Comparison of ENCODE assay signal across 21 cellular contexts in the genomic region with DNA sequence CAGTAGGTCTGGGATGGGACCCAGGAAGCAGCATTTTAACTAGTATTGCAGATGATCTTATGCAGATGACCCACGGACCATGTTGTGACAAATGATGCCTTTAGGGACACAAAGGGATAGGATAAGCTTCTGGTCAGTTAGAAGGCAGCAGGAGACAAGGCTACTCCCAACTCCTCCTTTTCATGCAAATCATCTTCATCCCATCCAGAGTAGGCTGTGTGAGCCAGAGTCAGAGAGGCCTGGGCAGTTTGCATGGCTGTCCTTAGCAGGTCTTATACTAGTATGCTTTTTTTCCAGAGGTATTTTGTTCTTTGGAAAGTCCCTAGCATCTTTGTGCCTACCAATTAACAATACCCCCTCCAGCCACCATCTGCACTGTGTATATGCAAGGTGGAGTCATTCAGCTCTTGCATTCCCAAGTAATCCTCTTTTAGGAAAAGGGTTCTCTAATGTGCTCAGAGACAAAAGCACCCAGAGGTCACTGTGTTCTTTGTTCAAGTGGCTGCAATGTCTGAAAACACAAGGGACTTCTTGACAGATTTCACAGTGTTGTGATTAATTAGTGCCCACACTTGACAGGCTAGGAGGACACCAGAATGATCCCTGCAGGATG.
"Had no signal": no experiment of that assay in that cellular context is flagged by ENCODE, and none has a peak within 500 bp of the region (broad histone marks: within the 10 kb centered on the region; RNA-seq: fewer than 3 reads in every experiment).

No MANE protein-coding gene starts in this region.

- DNase-seq: activated CD4-positive, alpha-beta T cell treated with anti-CD3 and anti-CD28 coated beads, Interleukin-2, amount 10 ng/mL, durations not matched to agents 7 days and 5 days; activated CD4-positive, CD25-positive, alpha-beta regulatory T cell treated with anti-CD3 and anti-CD28 coated beads, Interleukin-2, amount 50 U/mL, for 72 hours; activated gamma-delta T cell treated with Interleukin-2 at 50 U/mL for 16 hours; activated T-cell treated with anti-CD3 and anti-CD28 coated beads, Interleukin-2, amount 50 U/mL, for 1 hour; anterior cingulate cortex; body of pancreas; heart left ventricle; left colon; occipital lobe; sigmoid colon; stimulated activated CD4-positive, alpha-beta T cell treated with anti-CD3 and anti-CD28 coated beads, Interleukin-15, amount 100 ng/mL, for 24 hours; transverse colon; uterus had no signal

- H3K9me3 ChIP-seq: body of pancreas, gastroesophageal sphincter, heart left ventricle, sigmoid colon, transverse colon, uterus had no signal

- H3K4me1 ChIP-seq: body of pancreas, gastroesophageal sphincter, heart left ventricle, sigmoid colon, transverse colon, uterus had no signal

- H3K4me2 ChIP-seq: smooth muscle cell had no signal

- H3K27me3 Mint-ChIP-seq: activated CD4-positive, alpha-beta T cell treated with anti-CD3 and anti-CD28 coated beads, Interleukin-2, amount 10 ng/mL, durations not matched to agents 7 days and 5 days; activated naive CD4-positive, alpha-beta T cell treated with anti-CD3 and anti-CD28 coated beads, Interleukin-2, amount 50 U/mL, for 24 hours; natural killer cell treated with Interleukin-12 subunit alpha and Interleukin-12 subunit beta and Interleukin-15 and Interleukin-18, amount 100 ng/mL, for 72 hours; stimulated activated memory B cell treated with anti-CD40 and anti-IgM and Interleukin-4, amounts not matched to agents 10 μg/mL and 1 μg/mL and 100 μg/mL, for 72 hours had no signal

- ATAC-seq: body of pancreas; gastroesophageal sphincter; heart left ventricle; left colon; natural killer cell treated with Interleukin-12 subunit alpha and Interleukin-12 subunit beta and Interleukin-15 and Interleukin-18, amount 100 ng/mL, for 72 hours; stimulated activated memory B cell treated with anti-CD40 and anti-IgM and Interleukin-4, amounts not matched to agents 10 μg/mL and 1 μg/mL and 100 μg/mL, for 72 hours had no signal

- H3K27me3 ChIP-seq: body of pancreas, gastroesophageal sphincter, heart left ventricle, sigmoid colon, transverse colon, uterus had no signal

- H3K36me3 ChIP-seq: gastroesophageal sphincter, heart left ventricle, sigmoid colon, transverse colon, uterus had no signal

- H3K27ac ChIP-seq: body of pancreas, epithelial cell of prostate, gastroesophageal sphincter, heart left ventricle, sigmoid colon, transverse colon, uterus had no signal

- H3K36me3 Mint-ChIP-seq: activated naive CD4-positive, alpha-beta T cell treated with anti-CD3 and anti-CD28 coated beads, Interleukin-2, amount 50 U/mL, for 24 hours; memory B cell; natural killer cell treated with Interleukin-12 subunit alpha and Interleukin-12 subunit beta and Interleukin-15 and Interleukin-18, amount 100 ng/mL, for 72 hours; stimulated activated memory B cell treated with anti-CD40 and anti-IgM and Interleukin-4, amounts not matched to agents 10 μg/mL and 1 μg/mL and 100 μg/mL, for 72 hours had no signal

- H3K27ac Mint-ChIP-seq: activated CD4-positive, alpha-beta T cell treated with anti-CD3 and anti-CD28 coated beads, Interleukin-2, amount 10 ng/mL, durations not matched to agents 7 days and 5 days; activated naive CD4-positive, alpha-beta T cell treated with anti-CD3 and anti-CD28 coated beads, Interleukin-2, amount 50 U/mL, for 24 hours; memory B cell; natural killer cell treated with Interleukin-12 subunit alpha and Interleukin-12 subunit beta and Interleukin-15 and Interleukin-18, amount 100 ng/mL, for 72 hours; stimulated activated memory B cell treated with anti-CD40 and anti-IgM and Interleukin-4, amounts not matched to agents 10 μg/mL and 1 μg/mL and 100 μg/mL, for 72 hours had no signal

- H3K9me3 Mint-ChIP-seq: activated CD4-positive, alpha-beta T cell treated with anti-CD3 and anti-CD28 coated beads, Interleukin-2, amount 10 ng/mL, durations not matched to agents 7 days and 5 days; activated naive CD4-positive, alpha-beta T cell treated with anti-CD3 and anti-CD28 coated beads, Interleukin-2, amount 50 U/mL, for 24 hours; memory B cell; stimulated activated memory B cell treated with anti-CD40 and anti-IgM and Interleukin-4, amounts not matched to agents 10 μg/mL and 1 μg/mL and 100 μg/mL, for 72 hours had no signal

- H3K4me1 Mint-ChIP-seq: activated CD4-positive, alpha-beta T cell treated with anti-CD3 and anti-CD28 coated beads, Interleukin-2, amount 10 ng/mL, durations not matched to agents 7 days and 5 days; activated naive CD4-positive, alpha-beta T cell treated with anti-CD3 and anti-CD28 coated beads, Interleukin-2, amount 50 U/mL, for 24 hours; memory B cell; stimulated activated memory B cell treated with anti-CD40 and anti-IgM and Interleukin-4, amounts not matched to agents 10 μg/mL and 1 μg/mL and 100 μg/mL, for 72 hours had no signal

- FAIRE-seq: keratinocyte had no signal

- H3K4me3 Mint-ChIP-seq: activated CD4-positive, alpha-beta T cell treated with anti-CD3 and anti-CD28 coated beads, Interleukin-2, amount 10 ng/mL, durations not matched to agents 7 days and 5 days; activated naive CD4-positive, alpha-beta T cell treated with anti-CD3 and anti-CD28 coated beads, Interleukin-2, amount 50 U/mL, for 24 hours; memory B cell; natural killer cell treated with Interleukin-12 subunit alpha and Interleukin-12 subunit beta and Interleukin-15 and Interleukin-18, amount 100 ng/mL, for 72 hours; stimulated activated memory B cell treated with anti-CD40 and anti-IgM and Interleukin-4, amounts not matched to agents 10 μg/mL and 1 μg/mL and 100 μg/mL, for 72 hours had no signal

- H3K4me3 ChIP-seq: body of pancreas, gastroesophageal sphincter, heart left ventricle, sigmoid colon, smooth muscle cell, transverse colon, uterus had no signal
